Comparison of ENCODE assay signal across 1 cellular context in the genomic region with DNA sequence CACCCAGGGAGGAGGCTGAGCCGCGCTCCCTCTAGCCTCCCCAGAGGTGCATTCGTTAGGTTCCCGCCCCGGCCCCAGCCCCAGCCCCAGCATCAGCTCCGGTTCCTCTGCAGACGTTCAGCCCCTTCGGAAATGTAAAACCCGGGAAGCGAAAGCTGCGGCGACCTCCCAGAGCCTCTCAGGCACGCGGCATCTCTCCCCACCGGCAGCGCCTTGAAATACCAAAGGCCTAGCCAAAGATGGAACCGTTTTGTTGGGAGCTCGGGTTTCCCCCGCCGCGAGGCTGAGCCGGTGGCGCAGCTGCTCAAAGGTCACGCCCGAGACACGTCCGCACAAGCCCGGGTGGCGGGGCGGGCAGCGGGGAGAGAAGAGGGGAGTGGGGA.
TF ChIP-seq lines count a peak whose summit lies in the region.

No MANE protein-coding gene starts in this region.

TF ChIP-seq in HepG2, 621 proteins besides CTCF, POLR2A, EP300 and RAD21 (continued from another document and continues in another):
- TF ChIP-seq, protein P1, sequence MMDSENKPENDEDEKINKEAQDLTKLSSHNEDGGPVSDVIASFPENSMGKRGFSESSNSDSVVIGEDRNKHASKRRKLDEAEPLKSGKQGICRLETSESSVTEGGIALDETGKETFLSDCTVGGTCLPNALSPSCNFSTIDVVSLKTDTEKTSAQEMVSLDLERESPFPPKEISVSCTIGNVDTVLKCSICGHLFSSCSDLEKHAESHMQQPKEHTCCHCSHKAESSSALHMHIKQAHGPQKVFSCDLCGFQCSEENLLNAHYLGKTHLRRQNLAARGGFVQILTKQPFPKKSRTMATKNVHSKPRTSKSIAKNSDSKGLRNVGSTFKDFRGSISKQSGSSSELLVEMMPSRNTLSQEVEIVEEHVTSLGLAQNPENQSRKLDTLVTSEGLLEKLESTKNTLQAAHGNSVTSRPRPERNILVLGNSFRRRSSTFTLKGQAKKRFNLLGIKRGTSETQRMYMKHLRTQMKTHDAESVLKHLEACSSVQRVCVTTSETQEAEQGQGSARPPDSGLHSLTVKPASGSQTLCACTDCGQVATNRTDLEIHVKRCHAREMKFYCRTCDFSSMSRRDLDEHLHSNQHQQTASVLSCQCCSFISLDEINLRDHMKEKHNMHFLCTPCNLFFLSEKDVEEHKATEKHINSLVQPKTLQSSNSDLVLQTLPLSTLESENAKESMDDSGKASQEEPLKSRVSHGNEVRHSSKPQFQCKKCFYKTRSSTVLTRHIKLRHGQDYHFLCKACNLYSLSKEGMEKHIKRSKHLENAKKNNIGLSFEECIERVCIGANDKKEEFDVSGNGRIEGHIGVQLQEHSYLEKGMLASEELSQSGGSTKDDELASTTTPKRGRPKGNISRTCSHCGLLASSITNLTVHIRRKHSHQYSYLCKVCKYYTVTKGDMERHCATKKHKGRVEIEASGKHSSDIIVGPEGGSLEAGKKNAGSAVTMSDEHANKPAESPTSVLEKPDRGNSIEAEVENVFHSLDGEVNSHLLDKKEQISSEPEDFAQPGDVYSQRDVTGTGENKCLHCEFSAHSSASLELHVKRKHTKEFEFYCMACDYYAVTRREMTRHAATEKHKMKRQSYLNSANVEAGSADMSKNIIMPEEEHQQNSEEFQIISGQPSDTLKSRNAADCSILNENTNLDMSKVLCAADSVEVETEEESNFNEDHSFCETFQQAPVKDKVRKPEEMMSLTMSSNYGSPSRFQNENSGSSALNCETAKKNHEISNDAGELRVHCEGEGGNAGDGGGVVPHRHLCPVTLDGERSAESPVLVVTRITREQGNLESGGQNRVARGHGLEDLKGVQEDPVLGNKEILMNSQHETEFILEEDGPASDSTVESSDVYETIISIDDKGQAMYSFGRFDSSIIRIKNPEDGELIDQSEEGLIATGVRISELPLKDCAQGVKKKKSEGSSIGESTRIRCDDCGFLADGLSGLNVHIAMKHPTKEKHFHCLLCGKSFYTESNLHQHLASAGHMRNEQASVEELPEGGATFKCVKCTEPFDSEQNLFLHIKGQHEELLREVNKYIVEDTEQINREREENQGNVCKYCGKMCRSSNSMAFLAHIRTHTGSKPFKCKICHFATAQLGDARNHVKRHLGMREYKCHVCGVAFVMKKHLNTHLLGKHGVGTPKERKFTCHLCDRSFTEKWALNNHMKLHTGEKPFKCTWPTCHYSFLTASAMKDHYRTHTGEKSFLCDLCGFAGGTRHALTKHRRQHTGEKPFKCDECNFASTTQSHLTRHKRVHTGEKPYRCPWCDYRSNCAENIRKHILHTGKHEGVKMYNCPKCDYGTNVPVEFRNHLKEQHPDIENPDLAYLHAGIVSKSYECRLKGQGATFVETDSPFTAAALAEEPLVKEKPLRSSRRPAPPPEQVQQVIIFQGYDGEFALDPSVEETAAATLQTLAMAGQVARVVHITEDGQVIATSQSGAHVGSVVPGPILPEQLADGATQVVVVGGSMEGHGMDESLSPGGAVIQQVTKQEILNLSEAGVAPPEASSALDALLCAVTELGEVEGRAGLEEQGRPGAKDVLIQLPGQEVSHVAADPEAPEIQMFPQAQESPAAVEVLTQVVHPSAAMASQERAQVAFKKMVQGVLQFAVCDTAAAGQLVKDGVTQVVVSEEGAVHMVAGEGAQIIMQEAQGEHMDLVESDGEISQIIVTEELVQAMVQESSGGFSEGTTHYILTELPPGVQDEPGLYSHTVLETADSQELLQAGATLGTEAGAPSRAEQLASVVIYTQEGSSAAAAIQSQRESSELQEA (CRISPR knock-in tag; IDR thresholded peaks at IDR 0.05; ENCODE audit: not compliant biosample characterization), result no peak
- TF ChIP-seq TRIM24 (CRISPR knock-in tag; IDR thresholded peaks at IDR 0.05), result no peak
- TF ChIP-seq, protein P2, sequence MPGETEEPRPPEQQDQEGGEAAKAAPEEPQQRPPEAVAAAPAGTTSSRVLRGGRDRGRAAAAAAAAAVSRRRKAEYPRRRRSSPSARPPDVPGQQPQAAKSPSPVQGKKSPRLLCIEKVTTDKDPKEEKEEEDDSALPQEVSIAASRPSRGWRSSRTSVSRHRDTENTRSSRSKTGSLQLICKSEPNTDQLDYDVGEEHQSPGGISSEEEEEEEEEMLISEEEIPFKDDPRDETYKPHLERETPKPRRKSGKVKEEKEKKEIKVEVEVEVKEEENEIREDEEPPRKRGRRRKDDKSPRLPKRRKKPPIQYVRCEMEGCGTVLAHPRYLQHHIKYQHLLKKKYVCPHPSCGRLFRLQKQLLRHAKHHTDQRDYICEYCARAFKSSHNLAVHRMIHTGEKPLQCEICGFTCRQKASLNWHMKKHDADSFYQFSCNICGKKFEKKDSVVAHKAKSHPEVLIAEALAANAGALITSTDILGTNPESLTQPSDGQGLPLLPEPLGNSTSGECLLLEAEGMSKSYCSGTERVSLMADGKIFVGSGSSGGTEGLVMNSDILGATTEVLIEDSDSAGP (CRISPR knock-in tag; IDR thresholded peaks at IDR 0.05; ENCODE audit: borderline replicate concordance), result no peak; the same call in 1 of the 2 replicates
- TF ChIP-seq CBX5 (CRISPR knock-in tag; IDR thresholded peaks at IDR 0.05; ENCODE audit: borderline replicate concordance), result no peak
- TF ChIP-seq, protein P3, sequence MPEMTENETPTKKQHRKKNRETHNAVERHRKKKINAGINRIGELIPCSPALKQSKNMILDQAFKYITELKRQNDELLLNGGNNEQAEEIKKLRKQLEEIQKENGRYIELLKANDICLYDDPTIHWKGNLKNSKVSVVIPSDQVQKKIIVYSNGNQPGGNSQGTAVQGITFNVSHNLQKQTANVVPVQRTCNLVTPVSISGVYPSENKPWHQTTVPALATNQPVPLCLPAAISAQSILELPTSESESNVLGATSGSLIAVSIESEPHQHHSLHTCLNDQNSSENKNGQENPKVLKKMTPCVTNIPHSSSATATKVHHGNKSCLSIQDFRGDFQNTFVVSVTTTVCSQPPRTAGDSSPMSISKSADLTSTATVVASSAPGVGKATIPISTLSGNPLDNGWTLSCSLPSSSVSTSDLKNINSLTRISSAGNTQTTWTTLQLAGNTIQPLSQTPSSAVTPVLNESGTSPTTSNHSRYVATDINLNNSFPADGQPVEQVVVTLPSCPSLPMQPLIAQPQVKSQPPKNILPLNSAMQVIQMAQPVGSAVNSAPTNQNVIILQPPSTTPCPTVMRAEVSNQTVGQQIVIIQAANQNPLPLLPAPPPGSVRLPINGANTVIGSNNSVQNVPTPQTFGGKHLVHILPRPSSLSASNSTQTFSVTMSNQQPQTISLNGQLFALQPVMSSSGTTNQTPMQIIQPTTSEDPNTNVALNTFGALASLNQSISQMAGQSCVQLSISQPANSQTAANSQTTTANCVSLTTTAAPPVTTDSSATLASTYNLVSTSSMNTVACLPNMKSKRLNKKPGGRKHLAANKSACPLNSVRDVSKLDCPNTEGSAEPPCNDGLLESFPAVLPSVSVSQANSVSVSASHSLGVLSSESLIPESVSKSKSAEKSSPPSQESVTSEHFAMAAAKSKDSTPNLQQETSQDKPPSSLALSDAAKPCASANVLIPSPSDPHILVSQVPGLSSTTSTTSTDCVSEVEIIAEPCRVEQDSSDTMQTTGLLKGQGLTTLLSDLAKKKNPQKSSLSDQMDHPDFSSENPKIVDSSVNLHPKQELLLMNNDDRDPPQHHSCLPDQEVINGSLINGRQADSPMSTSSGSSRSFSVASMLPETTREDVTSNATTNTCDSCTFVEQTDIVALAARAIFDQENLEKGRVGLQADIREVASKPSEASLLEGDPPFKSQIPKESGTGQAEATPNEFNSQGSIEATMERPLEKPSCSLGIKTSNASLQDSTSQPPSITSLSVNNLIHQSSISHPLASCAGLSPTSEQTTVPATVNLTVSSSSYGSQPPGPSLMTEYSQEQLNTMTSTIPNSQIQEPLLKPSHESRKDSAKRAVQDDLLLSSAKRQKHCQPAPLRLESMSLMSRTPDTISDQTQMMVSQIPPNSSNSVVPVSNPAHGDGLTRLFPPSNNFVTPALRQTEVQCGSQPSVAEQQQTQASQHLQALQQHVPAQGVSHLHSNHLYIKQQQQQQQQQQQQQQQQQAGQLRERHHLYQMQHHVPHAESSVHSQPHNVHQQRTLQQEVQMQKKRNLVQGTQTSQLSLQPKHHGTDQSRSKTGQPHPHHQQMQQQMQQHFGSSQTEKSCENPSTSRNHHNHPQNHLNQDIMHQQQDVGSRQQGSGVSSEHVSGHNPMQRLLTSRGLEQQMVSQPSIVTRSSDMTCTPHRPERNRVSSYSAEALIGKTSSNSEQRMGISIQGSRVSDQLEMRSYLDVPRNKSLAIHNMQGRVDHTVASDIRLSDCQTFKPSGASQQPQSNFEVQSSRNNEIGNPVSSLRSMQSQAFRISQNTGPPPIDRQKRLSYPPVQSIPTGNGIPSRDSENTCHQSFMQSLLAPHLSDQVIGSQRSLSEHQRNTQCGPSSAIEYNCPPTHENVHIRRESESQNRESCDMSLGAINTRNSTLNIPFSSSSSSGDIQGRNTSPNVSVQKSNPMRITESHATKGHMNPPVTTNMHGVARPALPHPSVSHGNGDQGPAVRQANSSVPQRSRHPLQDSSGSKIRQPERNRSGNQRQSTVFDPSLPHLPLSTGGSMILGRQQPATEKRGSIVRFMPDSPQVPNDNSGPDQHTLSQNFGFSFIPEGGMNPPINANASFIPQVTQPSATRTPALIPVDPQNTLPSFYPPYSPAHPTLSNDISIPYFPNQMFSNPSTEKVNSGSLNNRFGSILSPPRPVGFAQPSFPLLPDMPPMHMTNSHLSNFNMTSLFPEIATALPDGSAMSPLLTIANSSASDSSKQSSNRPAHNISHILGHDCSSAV (CRISPR knock-in tag; IDR thresholded peaks at IDR 0.05; ENCODE audit: borderline replicate concordance), result no peak
- TF ChIP-seq, protein P4, sequence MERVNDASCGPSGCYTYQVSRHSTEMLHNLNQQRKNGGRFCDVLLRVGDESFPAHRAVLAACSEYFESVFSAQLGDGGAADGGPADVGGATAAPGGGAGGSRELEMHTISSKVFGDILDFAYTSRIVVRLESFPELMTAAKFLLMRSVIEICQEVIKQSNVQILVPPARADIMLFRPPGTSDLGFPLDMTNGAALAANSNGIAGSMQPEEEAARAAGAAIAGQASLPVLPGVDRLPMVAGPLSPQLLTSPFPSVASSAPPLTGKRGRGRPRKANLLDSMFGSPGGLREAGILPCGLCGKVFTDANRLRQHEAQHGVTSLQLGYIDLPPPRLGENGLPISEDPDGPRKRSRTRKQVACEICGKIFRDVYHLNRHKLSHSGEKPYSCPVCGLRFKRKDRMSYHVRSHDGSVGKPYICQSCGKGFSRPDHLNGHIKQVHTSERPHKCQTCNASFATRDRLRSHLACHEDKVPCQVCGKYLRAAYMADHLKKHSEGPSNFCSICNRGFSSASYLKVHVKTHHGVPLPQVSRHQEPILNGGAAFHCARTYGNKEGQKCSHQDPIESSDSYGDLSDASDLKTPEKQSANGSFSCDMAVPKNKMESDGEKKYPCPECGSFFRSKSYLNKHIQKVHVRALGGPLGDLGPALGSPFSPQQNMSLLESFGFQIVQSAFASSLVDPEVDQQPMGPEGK (CRISPR knock-in tag; IDR thresholded peaks at IDR 0.05), result peak; percentile 79
- TF ChIP-seq, protein P5, sequence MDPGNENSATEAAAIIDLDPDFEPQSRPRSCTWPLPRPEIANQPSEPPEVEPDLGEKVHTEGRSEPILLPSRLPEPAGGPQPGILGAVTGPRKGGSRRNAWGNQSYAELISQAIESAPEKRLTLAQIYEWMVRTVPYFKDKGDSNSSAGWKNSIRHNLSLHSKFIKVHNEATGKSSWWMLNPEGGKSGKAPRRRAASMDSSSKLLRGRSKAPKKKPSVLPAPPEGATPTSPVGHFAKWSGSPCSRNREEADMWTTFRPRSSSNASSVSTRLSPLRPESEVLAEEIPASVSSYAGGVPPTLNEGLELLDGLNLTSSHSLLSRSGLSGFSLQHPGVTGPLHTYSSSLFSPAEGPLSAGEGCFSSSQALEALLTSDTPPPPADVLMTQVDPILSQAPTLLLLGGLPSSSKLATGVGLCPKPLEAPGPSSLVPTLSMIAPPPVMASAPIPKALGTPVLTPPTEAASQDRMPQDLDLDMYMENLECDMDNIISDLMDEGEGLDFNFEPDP (CRISPR knock-in tag; conservative IDR thresholded peaks at IDR 0.05), result no peak
- TF ChIP-seq FOXP1 (IDR thresholded peaks at IDR 0.05), result no peak
- TF ChIP-seq FOXP1 (CRISPR knock-in tag; IDR thresholded peaks at IDR 0.05), result no peak
- TF ChIP-seq, protein P6, sequence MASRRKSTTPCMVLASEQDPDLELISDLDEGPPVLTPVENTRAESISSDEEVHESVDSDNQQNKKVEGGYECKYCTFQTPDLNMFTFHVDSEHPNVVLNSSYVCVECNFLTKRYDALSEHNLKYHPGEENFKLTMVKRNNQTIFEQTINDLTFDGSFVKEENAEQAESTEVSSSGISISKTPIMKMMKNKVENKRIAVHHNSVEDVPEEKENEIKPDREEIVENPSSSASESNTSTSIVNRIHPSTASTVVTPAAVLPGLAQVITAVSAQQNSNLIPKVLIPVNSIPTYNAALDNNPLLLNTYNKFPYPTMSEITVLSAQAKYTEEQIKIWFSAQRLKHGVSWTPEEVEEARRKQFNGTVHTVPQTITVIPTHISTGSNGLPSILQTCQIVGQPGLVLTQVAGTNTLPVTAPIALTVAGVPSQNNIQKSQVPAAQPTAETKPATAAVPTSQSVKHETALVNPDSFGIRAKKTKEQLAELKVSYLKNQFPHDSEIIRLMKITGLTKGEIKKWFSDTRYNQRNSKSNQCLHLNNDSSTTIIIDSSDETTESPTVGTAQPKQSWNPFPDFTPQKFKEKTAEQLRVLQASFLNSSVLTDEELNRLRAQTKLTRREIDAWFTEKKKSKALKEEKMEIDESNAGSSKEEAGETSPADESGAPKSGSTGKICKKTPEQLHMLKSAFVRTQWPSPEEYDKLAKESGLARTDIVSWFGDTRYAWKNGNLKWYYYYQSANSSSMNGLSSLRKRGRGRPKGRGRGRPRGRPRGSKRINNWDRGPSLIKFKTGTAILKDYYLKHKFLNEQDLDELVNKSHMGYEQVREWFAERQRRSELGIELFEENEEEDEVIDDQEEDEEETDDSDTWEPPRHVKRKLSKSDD (CRISPR knock-in tag; IDR thresholded peaks at IDR 0.05; ENCODE audit: low read depth), result no peak
- TF ChIP-seq, protein P7, sequence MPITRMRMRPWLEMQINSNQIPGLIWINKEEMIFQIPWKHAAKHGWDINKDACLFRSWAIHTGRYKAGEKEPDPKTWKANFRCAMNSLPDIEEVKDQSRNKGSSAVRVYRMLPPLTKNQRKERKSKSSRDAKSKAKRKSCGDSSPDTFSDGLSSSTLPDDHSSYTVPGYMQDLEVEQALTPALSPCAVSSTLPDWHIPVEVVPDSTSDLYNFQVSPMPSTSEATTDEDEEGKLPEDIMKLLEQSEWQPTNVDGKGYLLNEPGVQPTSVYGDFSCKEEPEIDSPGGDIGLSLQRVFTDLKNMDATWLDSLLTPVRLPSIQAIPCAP (CRISPR knock-in tag; IDR thresholded peaks at IDR 0.05; ENCODE audit: low read depth), result no peak
- no peak for TF ChIP-seq NBN (conservative IDR thresholded peaks at IDR 0.05)
- TF ChIP-seq, protein P8, sequence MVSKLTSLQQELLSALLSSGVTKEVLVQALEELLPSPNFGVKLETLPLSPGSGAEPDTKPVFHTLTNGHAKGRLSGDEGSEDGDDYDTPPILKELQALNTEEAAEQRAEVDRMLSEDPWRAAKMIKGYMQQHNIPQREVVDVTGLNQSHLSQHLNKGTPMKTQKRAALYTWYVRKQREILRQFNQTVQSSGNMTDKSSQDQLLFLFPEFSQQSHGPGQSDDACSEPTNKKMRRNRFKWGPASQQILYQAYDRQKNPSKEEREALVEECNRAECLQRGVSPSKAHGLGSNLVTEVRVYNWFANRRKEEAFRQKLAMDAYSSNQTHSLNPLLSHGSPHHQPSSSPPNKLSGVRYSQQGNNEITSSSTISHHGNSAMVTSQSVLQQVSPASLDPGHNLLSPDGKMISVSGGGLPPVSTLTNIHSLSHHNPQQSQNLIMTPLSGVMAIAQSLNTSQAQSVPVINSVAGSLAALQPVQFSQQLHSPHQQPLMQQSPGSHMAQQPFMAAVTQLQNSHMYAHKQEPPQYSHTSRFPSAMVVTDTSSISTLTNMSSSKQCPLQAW (CRISPR knock-in tag; IDR thresholded peaks at IDR 0.05), result peak; percentile 52; the same call in 1 of the 2 replicates
- TF ChIP-seq CHD4 (IDR thresholded peaks at IDR 0.05; ENCODE audit: borderline replicate concordance, low read length), result no peak
- TF ChIP-seq KLF12 (CRISPR knock-in tag; IDR thresholded peaks at IDR 0.05; ENCODE audit: borderline replicate concordance), result no peak
- no peak for TF ChIP-seq REXO4 (CRISPR knock-in tag; IDR thresholded peaks at IDR 0.05; ENCODE audit: borderline replicate concordance)
